Comparison of ENCODE assay signal across 8 cellular contexts in the genomic region with DNA sequence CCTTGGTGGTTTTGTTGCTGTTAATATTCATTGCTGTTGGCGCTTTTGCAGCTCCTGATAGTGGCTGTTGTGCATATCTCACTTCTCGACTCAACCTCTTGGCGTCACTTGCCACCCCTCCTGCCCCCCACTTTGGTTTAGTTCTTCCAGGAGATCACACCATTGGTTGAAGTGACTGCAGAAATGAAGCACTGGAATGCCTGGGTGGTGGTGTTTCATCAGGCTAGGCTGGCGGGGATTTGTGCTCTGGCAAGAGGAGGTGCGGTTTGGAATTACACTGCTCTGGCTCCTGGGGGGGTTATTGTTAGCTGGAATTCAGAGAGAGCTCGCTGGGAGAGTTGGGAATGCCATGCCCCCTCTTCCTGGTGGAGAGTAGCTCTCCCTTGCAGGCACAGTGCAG. TPM values are rescaled to one million over a fixed set of nuclear protein-coding genes. Genes with fewer than 3 reads are reported as not detected.
DNase-seq lines count a peak whose midpoint lies in the region; ATAC-seq and TF ChIP-seq lines count a peak whose summit lies in the region.

No MANE protein-coding gene starts in this region.

- peaks cover 30% of the 10 kb centered on the region for H4K20me1 ChIP-seq in SU-DHL-6 (ENCODE audit: low read depth, low read length)

- peak overlapping the region; percentile 88 for H3K27ac Mint-ChIP-seq in CD8-positive, alpha-beta T cell

- no peaks in the 10 kb centered on the region for H3K9me2 ChIP-seq in SU-DHL-6 (replicated peaks; ENCODE audit: insufficient read depth, low read length)

- peaks cover 100% of the 10 kb centered on the region for H3K79me2 ChIP-seq in SU-DHL-6 (ENCODE audit: insufficient read depth, low read length)

- no peak for TF ChIP-seq CTCF in CD8-positive, alpha-beta T cell (IDR thresholded peaks at IDR 0.05)
- TF ChIP-seq CTCF in SU-DHL-6 (IDR thresholded peaks at IDR 0.05; ENCODE audit: insufficient read depth, low read length, poor library complexity, severe bottlenecking) = no peak
- no peak for TF ChIP-seq CTCF in BE2C (IDR thresholded peaks at IDR 0.05; ENCODE audit: low read depth, low read length)

- H3K27me3 ChIP-seq in CD8-positive, alpha-beta T cell (ENCODE audit: insufficient read depth, low read length) = no peaks in the 10 kb centered on the region
- H3K27me3 ChIP-seq in SU-DHL-6 (ENCODE audit: low read length) = no peaks in the 10 kb centered on the region
- no peaks in the 10 kb centered on the region for H3K27me3 ChIP-seq in BE2C

- no peaks in the 10 kb centered on the region for H3K9me3 Mint-ChIP-seq in CD8-positive, alpha-beta T cell

- CTCF ChIA-PET in CD8-positive, alpha-beta T cell (lab: Charles Lee) = interaction anchor here (1.1 to 4.6 kb wide), 6 partner anchors 9 to 69 kb away, joined by 3 to 41 read pairs (median 11); no protein-coding TSS in a partner anchor

- H3K4me2 ChIP-seq in SU-DHL-6 (ENCODE audit: low read depth, low read length, poor library complexity, severe bottlenecking) = peak overlapping the region; percentile 46

- no peak overlapping the region for H2AFZ ChIP-seq in SU-DHL-6 (ENCODE audit: low read depth, low read length, severe bottlenecking)

- H3K9me3 ChIP-seq in CD8-positive, alpha-beta T cell (ENCODE audit: low read length) = no peaks in the 10 kb centered on the region
- no peaks in the 10 kb centered on the region for H3K9me3 ChIP-seq in SU-DHL-6 (ENCODE audit: insufficient read depth, low read length)
- no peaks in the 10 kb centered on the region for H3K9me3 ChIP-seq in BE2C

- no peak for ATAC-seq in CD8-positive, alpha-beta T cell
- ATAC-seq in HG02759 (IDR thresholded peaks at IDR 0.05; ENCODE audit: unreplicated experiment) (no peak), GM18868 (IDR thresholded peaks at IDR 0.05; ENCODE audit: unreplicated experiment) (no peak)

- intact Hi-C loops in CD8-positive, alpha-beta T cell (cut with DNase I, micrococcal nuclease) = loop anchor here in 1 of 2 experiments (5.0 kb wide), 1 partner anchor 33 kb away; no protein-coding TSS in a partner anchor
- intact Hi-C loops in posterior vena cava (cut with DNase I) = loop anchor here in 1 of 2 donors (5.0 kb wide), 1 partner anchor 568 kb away; a partner anchor contains a TSS

- peaks cover 19% of the 10 kb centered on the region for H3K36me3 Mint-ChIP-seq in CD8-positive, alpha-beta T cell

- H3F3A ChIP-seq in SU-DHL-6 (ENCODE audit: insufficient read depth) = 0 out of 2 replicates have a peak, but pooled peaks cover 4% of the 10 kb centered on the region

- H3K4me3 Mint-ChIP-seq in CD8-positive, alpha-beta T cell = peak overlapping the region; percentile 82

- no peaks in the 10 kb centered on the region for H3K27me3 Mint-ChIP-seq in CD8-positive, alpha-beta T cell (ENCODE audit: low read depth)

- POLR2A ChIA-PET in CD8-positive, alpha-beta T cell (lab: Charles Lee) = interaction anchor here (1.1 to 4.6 kb wide), 7 partner anchors 9 to 98 kb away, joined by 3 to 33 read pairs (median 7); no protein-coding TSS in a partner anchor

- H3K9ac ChIP-seq in SU-DHL-6 (ENCODE audit: low read length) = peak overlapping the region; percentile 18; the same call in 1 of the 2 replicates

- H3K4me1 ChIP-seq in CD8-positive, alpha-beta T cell (ENCODE audit: insufficient read depth, low read length) = peaks cover 93% of the 10 kb centered on the region
- H3K4me1 ChIP-seq in BE2C = peaks cover 32% of the 10 kb centered on the region

- H3K4me3 ChIP-seq in CD8-positive, alpha-beta T cell (ENCODE audit: low read depth, low read length) = peak overlapping the region; percentile 33
- no peak overlapping the region for H3K4me3 ChIP-seq in SU-DHL-6 (ENCODE audit: insufficient read depth, low read length, poor library complexity, severe bottlenecking)
- no peak overlapping the region for H3K4me3 ChIP-seq in BE2C (ENCODE audit: low read depth, low read length)

- no peaks in the 10 kb centered on the region for H3K36me3 ChIP-seq in CD8-positive, alpha-beta T cell (ENCODE audit: insufficient read depth, low read length)
- H3K36me3 ChIP-seq in SU-DHL-6 (ENCODE audit: low read length) = no peaks in the 10 kb centered on the region
- H3K36me3 ChIP-seq in BE2C = peaks cover 21% of the 10 kb centered on the region

- DNase-seq in CD8-positive, alpha-beta T cell = peak in 1 of 7 experiments; percentile 36
- peak; percentile 83 for DNase-seq in fibroblast of peridontal ligament (ENCODE audit: extremely low read depth)
- peak; percentile 85 for DNase-seq in posterior vena cava (ENCODE audit: low spot score)
- no peak for DNase-seq in BE2C
- no peak for DNase-seq in effector CD8-positive, alpha-beta T cell (lab: John Stamatoyannopoulos, UW)

- peaks cover 88% of the 10 kb centered on the region for H3K4me1 Mint-ChIP-seq in CD8-positive, alpha-beta T cell (ENCODE audit: low read depth)

- H3K27ac ChIP-seq in CD8-positive, alpha-beta T cell (ENCODE audit: low read depth, low read length) = peak overlapping the region; percentile 26
- peak overlapping the region; percentile 40 for H3K27ac ChIP-seq in SU-DHL-6 (ENCODE audit: low read depth, low read length)

RNA-seq across cellular contexts. Expression of a gene that starts 11.5 kb away (rescaled TPM):
- 100 to 1,000 TPM; 234 to 251 TPM for total RNA-seq in CD8-positive, alpha-beta T cell
- 100 to 1,000 TPM; 148 to 151 TPM for total RNA-seq in posterior vena cava
- 119 TPM for polyA plus RNA-seq in BE2C (2012; ENCODE audit: insufficient read depth, insufficient read length, low read depth)

Comparison
In these comparisons a context has a peak if more than half of its experiments do, and no peak if none do; other contexts are left out.
1. DNase-seq: peak in fibroblast of peridontal ligament (single experiment) and posterior vena cava (single experiment); none in BE2C (single experiment) and effector CD8-positive, alpha-beta T cell (single experiment).